ENCODE assay signal across 9 cellular contexts in genomic region chr3:26622634-26623408, GRCh38. TPM values are rescaled to one million over a fixed set of nuclear protein-coding genes. Genes with fewer than 3 reads are reported as not detected.
DNase-seq lines count a peak whose midpoint lies in the region; TF ChIP-seq lines count a peak whose summit lies in the region.
"Had no signal": no experiment of that assay in that cellular context is flagged by ENCODE, and none has a peak within 500 bp of the region (broad histone marks: within the 10 kb centered on the region; RNA-seq: fewer than 3 reads in every experiment).

A gene with protein sequence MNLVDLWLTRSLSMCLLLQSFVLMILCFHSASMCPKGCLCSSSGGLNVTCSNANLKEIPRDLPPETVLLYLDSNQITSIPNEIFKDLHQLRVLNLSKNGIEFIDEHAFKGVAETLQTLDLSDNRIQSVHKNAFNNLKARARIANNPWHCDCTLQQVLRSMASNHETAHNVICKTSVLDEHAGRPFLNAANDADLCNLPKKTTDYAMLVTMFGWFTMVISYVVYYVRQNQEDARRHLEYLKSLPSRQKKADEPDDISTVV (plus strand): TSS chr3:26622772. CDS start chr3:26709673, 86,901 bp downstream.

- peaks cover 0 to 3% (median 0%) of the 10 kb centered on the region in 5 experiments for H3K9me3 Mint-ChIP-seq in brain
- H3K9me3 Mint-ChIP-seq in T-helper 2 cell treated with Interferon-gamma antibody and Interleukin-4, amounts not matched to agents 5 μg/mL and 100 μg/mL, for 36 hours, result no peaks in the 10 kb centered on the region

- WGBS in spleen, 5 donors, result 2 to 5% (median 3%) methylated on average over 30 to 71 of the region's 71 CpGs

- peak within 1 kb of the TSS; percentile 89 to 100 (median 98) for H3K27ac Mint-ChIP-seq in brain
- H3K27ac Mint-ChIP-seq in T-helper 2 cell treated with Interferon-gamma antibody and Interleukin-4, amounts not matched to agents 5 μg/mL and 100 μg/mL, for 36 hours, result no peak within 1 kb of the TSS

- intact Hi-C loops in spleen (cut with DNase I; ENCODE audit: low total_unique reads), result no loop called here

- H3K4me1 ChIP-seq in HUES48 (ENCODE audit: control insufficient read depth, insufficient read depth, low read length) (peaks cover 22% of the 10 kb centered on the region), spleen (peaks cover 0 to 15% (median 2%) of the 10 kb centered on the region in 6 donors)

- no peaks in the 10 kb centered on the region for H3K9me3 ChIP-seq in HUES48 (ENCODE audit: control insufficient read depth, insufficient read depth, low read length)
- H3K9me3 ChIP-seq in spleen, result no peaks in the 10 kb centered on the region

- peaks cover 59% of the 10 kb centered on the region for H3K4me1 Mint-ChIP-seq in brain
- H3K4me1 Mint-ChIP-seq in T-helper 2 cell treated with Interferon-gamma antibody and Interleukin-4, amounts not matched to agents 5 μg/mL and 100 μg/mL, for 36 hours (ENCODE audit: low read depth), result no peaks in the 10 kb centered on the region

- DNase-seq in spleen (no peak), SW 1271 (lab: John Stamatoyannopoulos, UW) (no peak), AG08395 (ENCODE audit: low spot score) (no peak)
- DNase-seq in T-helper 2 cell treated with Interferon-gamma antibody and Interleukin-4, amounts not matched to agents 5 μg/mL and 100 μg/mL, for 36 hours (ENCODE audit: low spot score), result no peak
- DNase-seq in stimulated activated CD4-positive, alpha-beta T cell treated with anti-CD3 and anti-CD28 coated beads, Interleukin-1b, Interleukin-23, amount 100 ng/mL, for 48 hours, result no peak

- TF ChIP-seq CTCF in brain (conservative IDR thresholded peaks at IDR 0.05), result no peak
- no peak for TF ChIP-seq CTCF in spleen (IDR thresholded peaks at IDR 0.05 in 8 of 11, conservative IDR thresholded peaks at IDR 0.05 in 3 of 11)

- H3K9ac ChIP-seq in HUES48 (ENCODE audit: low read depth, low read length), result 0 out of 2 replicates have a peak within 1 kb of the TSS, but pooled peaks have one; percentile 20

- peaks cover 18% of the 10 kb centered on the region for H3K27me3 Mint-ChIP-seq in brain
- H3K27me3 Mint-ChIP-seq in T-helper 2 cell treated with Interferon-gamma antibody and Interleukin-4, amounts not matched to agents 5 μg/mL and 100 μg/mL, for 36 hours (ENCODE audit: low read depth), result peaks cover 33% of the 10 kb centered on the region

- H3K36me3 ChIP-seq in HUES48 (ENCODE audit: control insufficient read depth, insufficient read depth, low read length), result no peaks in the 10 kb centered on the region
- H3K36me3 ChIP-seq in spleen, result no peaks in the 10 kb centered on the region

- peak within 1 kb of the TSS; percentile 90 to 98 (median 94) for H3K4me3 Mint-ChIP-seq in brain
- no peak within 1 kb of the TSS for H3K4me3 Mint-ChIP-seq in T-helper 2 cell treated with Interferon-gamma antibody and Interleukin-4, amounts not matched to agents 5 μg/mL and 100 μg/mL, for 36 hours

- H3K27me3 ChIP-seq in HUES48 (ENCODE audit: control insufficient read depth, insufficient read depth, low read length), result peaks cover 77% of the 10 kb centered on the region
- H3K27me3 ChIP-seq in layer of hippocampus (ENCODE audit: control insufficient read depth, insufficient read depth, low read length), result peaks cover 9% of the 10 kb centered on the region
- H3K27me3 ChIP-seq in spleen (replicated peaks in 1 of 7), result peaks cover 0 to 57% (median 27%) of the 10 kb centered on the region in 7 donors

- H3K4me3 ChIP-seq in HUES48 (ENCODE audit: low read depth, low read length) (peak within 1 kb of the TSS; percentile 71), spleen (peak within 1 kb of the TSS in 5 of 8 donors; percentile 8 to 43 (median 13))

- H3K27ac ChIP-seq in HUES48 (ENCODE audit: low read depth, low read length) (no peak within 1 kb of the TSS), layer of hippocampus (ENCODE audit: low read depth, low read length) (peak within 1 kb of the TSS; percentile 46), spleen (no peak within 1 kb of the TSS)

- H3K36me3 Mint-ChIP-seq in brain, result no peaks in the 10 kb centered on the region
- H3K36me3 Mint-ChIP-seq in T-helper 2 cell treated with Interferon-gamma antibody and Interleukin-4, amounts not matched to agents 5 μg/mL and 100 μg/mL, for 36 hours (ENCODE audit: low read depth), result no peaks in the 10 kb centered on the region

- TF ChIP-seq POLR2A in spleen (IDR thresholded peaks at IDR 0.05), result no peak

RNA-seq across cellular contexts. Expression of the gene that starts here (rescaled TPM):
- 4.8 TPM for polyA plus RNA-seq in brain (ENCODE audit: insufficient read depth, low read depth, low replicate concordance)
- not detected for total RNA-seq in spleen
- polyA plus RNA-seq in spleen, result under 1 TPM in 1 of 3 donors, not detected in 2; 0.05 TPM
- total RNA-seq: M059J had no signal
